1 cellular context compared by ENCODE assay signal in the genomic region with DNA sequence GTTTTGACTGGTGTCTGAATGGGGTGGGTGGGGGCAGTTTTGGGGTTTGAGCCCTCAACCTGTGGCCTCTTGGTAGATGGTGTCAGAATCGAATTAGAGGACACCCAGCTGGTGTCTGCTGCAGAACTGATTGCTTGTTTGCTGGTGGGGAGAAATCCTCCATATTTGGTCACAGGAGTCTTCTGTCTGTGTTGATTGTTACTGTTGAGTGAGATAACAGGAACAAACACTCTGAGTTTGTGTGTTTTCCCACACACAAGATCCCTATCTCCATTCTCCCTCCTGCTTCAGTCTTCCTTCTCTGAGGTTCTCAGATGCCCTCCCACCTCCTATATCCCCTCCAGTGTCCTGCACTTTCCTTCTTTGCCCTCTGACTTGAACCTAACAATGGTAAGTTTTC.
TF ChIP-seq lines count a peak whose summit lies in the region.

No MANE protein-coding gene starts in this region.

TF ChIP-seq in K562, 482 proteins besides CTCF, POLR2A, EP300 and RAD21 (continues in another document):
- no peak for TF ChIP-seq SLC30A9 (CRISPR knock-in tag; IDR thresholded peaks at IDR 0.05)
- TF ChIP-seq, protein P1, sequence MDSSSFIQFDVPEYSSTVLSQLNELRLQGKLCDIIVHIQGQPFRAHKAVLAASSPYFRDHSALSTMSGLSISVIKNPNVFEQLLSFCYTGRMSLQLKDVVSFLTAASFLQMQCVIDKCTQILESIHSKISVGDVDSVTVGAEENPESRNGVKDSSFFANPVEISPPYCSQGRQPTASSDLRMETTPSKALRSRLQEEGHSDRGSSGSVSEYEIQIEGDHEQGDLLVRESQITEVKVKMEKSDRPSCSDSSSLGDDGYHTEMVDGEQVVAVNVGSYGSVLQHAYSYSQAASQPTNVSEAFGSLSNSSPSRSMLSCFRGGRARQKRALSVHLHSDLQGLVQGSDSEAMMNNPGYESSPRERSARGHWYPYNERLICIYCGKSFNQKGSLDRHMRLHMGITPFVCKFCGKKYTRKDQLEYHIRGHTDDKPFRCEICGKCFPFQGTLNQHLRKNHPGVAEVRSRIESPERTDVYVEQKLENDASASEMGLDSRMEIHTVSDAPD (CRISPR knock-in tag; IDR thresholded peaks at IDR 0.05), result no peak
- TF ChIP-seq KDM4B (IDR thresholded peaks at IDR 0.05; ENCODE audit: borderline replicate concordance in 2 of 2, low read depth in 1 of 2), result no peak
- TF ChIP-seq, protein P2, sequence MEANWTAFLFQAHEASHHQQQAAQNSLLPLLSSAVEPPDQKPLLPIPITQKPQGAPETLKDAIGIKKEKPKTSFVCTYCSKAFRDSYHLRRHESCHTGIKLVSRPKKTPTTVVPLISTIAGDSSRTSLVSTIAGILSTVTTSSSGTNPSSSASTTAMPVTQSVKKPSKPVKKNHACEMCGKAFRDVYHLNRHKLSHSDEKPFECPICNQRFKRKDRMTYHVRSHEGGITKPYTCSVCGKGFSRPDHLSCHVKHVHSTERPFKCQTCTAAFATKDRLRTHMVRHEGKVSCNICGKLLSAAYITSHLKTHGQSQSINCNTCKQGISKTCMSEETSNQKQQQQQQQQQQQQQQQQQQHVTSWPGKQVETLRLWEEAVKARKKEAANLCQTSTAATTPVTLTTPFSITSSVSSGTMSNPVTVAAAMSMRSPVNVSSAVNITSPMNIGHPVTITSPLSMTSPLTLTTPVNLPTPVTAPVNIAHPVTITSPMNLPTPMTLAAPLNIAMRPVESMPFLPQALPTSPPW (CRISPR knock-in tag; IDR thresholded peaks at IDR 0.05), result peak; percentile 14; the same call in 1 of the 2 replicates
- TF ChIP-seq MCM3 (IDR thresholded peaks at IDR 0.05), result no peak
- TF ChIP-seq KAT7 (CRISPR knock-in tag; IDR thresholded peaks at IDR 0.05; ENCODE audit: borderline replicate concordance), result no peak
- TF ChIP-seq MAFK (IDR thresholded peaks at IDR 0.05; ENCODE audit: low read length), result no peak
- no peak for TF ChIP-seq ZNF764 (CRISPR knock-in tag; IDR thresholded peaks at IDR 0.05; ENCODE audit: low read depth)
- TF ChIP-seq HDAC8 (tag; IDR thresholded peaks at IDR 0.05), result no peak
- TF ChIP-seq, protein P3, sequence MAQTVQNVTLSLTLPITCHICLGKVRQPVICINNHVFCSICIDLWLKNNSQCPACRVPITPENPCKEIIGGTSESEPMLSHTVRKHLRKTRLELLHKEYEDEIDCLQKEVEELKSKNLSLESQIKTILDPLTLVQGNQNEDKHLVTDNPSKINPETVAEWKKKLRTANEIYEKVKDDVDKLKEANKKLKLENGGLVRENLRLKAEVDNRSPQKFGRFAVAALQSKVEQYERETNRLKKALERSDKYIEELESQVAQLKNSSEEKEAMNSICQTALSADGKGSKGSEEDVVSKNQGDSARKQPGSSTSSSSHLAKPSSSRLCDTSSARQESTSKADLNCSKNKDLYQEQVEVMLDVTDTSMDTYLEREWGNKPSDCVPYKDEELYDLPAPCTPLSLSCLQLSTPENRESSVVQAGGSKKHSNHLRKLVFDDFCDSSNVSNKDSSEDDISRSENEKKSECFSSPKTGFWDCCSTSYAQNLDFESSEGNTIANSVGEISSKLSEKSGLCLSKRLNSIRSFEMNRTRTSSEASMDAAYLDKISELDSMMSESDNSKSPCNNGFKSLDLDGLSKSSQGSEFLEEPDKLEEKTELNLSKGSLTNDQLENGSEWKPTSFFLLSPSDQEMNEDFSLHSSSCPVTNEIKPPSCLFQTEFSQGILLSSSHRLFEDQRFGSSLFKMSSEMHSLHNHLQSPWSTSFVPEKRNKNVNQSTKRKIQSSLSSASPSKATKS (CRISPR knock-in tag; IDR thresholded peaks at IDR 0.05), result no peak
- TF ChIP-seq, protein P4, sequence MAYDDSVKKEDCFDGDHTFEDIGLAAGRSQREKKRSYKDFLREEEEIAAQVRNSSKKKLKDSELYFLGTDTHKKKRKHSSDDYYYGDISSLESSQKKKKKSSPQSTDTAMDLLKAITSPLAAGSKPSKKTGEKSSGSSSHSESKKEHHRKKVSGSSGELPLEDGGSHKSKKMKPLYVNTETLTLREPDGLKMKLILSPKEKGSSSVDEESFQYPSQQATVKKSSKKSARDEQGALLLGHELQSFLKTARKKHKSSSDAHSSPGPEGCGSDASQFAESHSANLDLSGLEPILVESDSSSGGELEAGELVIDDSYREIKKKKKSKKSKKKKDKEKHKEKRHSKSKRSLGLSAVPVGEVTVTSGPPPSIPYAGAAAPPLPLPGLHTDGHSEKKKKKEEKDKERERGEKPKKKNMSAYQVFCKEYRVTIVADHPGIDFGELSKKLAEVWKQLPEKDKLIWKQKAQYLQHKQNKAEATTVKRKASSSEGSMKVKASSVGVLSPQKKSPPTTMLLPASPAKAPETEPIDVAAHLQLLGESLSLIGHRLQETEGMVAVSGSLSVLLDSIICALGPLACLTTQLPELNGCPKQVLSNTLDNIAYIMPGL (CRISPR knock-in tag; IDR thresholded peaks at IDR 0.05), result no peak
- TF ChIP-seq ZNF282 (CRISPR knock-in tag; IDR thresholded peaks at IDR 0.05), result no peak
- peak; percentile 43 for TF ChIP-seq MEIS2 (IDR thresholded peaks at IDR 0.05; ENCODE audit: partially characterized antibody)
- no peak for TF ChIP-seq SUPT5H (IDR thresholded peaks at IDR 0.05)
- TF ChIP-seq, protein P5, sequence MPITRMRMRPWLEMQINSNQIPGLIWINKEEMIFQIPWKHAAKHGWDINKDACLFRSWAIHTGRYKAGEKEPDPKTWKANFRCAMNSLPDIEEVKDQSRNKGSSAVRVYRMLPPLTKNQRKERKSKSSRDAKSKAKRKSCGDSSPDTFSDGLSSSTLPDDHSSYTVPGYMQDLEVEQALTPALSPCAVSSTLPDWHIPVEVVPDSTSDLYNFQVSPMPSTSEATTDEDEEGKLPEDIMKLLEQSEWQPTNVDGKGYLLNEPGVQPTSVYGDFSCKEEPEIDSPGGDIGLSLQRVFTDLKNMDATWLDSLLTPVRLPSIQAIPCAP (CRISPR knock-in tag; IDR thresholded peaks at IDR 0.05; ENCODE audit: borderline replicate concordance), result no peak
- TF ChIP-seq ZEB2 (IDR thresholded peaks at IDR 0.05), result 0 out of 2 replicates have a peak, but pooled peaks have one; percentile 29
- TF ChIP-seq HEY1 (CRISPR knock-in tag; IDR thresholded peaks at IDR 0.05; ENCODE audit: borderline replicate concordance), result no peak
- TF ChIP-seq TEAD4 (IDR thresholded peaks at IDR 0.05; ENCODE audit: low read length), result peak; percentile 68
- no peak for TF ChIP-seq TEAD4 (CRISPR knock-in tag; IDR thresholded peaks at IDR 0.05; ENCODE audit: borderline replicate concordance)
- TF ChIP-seq FOS (IDR thresholded peaks at IDR 0.05; ENCODE audit: extremely low read depth, insufficient read length), result no peak
- TF ChIP-seq, protein P6, sequence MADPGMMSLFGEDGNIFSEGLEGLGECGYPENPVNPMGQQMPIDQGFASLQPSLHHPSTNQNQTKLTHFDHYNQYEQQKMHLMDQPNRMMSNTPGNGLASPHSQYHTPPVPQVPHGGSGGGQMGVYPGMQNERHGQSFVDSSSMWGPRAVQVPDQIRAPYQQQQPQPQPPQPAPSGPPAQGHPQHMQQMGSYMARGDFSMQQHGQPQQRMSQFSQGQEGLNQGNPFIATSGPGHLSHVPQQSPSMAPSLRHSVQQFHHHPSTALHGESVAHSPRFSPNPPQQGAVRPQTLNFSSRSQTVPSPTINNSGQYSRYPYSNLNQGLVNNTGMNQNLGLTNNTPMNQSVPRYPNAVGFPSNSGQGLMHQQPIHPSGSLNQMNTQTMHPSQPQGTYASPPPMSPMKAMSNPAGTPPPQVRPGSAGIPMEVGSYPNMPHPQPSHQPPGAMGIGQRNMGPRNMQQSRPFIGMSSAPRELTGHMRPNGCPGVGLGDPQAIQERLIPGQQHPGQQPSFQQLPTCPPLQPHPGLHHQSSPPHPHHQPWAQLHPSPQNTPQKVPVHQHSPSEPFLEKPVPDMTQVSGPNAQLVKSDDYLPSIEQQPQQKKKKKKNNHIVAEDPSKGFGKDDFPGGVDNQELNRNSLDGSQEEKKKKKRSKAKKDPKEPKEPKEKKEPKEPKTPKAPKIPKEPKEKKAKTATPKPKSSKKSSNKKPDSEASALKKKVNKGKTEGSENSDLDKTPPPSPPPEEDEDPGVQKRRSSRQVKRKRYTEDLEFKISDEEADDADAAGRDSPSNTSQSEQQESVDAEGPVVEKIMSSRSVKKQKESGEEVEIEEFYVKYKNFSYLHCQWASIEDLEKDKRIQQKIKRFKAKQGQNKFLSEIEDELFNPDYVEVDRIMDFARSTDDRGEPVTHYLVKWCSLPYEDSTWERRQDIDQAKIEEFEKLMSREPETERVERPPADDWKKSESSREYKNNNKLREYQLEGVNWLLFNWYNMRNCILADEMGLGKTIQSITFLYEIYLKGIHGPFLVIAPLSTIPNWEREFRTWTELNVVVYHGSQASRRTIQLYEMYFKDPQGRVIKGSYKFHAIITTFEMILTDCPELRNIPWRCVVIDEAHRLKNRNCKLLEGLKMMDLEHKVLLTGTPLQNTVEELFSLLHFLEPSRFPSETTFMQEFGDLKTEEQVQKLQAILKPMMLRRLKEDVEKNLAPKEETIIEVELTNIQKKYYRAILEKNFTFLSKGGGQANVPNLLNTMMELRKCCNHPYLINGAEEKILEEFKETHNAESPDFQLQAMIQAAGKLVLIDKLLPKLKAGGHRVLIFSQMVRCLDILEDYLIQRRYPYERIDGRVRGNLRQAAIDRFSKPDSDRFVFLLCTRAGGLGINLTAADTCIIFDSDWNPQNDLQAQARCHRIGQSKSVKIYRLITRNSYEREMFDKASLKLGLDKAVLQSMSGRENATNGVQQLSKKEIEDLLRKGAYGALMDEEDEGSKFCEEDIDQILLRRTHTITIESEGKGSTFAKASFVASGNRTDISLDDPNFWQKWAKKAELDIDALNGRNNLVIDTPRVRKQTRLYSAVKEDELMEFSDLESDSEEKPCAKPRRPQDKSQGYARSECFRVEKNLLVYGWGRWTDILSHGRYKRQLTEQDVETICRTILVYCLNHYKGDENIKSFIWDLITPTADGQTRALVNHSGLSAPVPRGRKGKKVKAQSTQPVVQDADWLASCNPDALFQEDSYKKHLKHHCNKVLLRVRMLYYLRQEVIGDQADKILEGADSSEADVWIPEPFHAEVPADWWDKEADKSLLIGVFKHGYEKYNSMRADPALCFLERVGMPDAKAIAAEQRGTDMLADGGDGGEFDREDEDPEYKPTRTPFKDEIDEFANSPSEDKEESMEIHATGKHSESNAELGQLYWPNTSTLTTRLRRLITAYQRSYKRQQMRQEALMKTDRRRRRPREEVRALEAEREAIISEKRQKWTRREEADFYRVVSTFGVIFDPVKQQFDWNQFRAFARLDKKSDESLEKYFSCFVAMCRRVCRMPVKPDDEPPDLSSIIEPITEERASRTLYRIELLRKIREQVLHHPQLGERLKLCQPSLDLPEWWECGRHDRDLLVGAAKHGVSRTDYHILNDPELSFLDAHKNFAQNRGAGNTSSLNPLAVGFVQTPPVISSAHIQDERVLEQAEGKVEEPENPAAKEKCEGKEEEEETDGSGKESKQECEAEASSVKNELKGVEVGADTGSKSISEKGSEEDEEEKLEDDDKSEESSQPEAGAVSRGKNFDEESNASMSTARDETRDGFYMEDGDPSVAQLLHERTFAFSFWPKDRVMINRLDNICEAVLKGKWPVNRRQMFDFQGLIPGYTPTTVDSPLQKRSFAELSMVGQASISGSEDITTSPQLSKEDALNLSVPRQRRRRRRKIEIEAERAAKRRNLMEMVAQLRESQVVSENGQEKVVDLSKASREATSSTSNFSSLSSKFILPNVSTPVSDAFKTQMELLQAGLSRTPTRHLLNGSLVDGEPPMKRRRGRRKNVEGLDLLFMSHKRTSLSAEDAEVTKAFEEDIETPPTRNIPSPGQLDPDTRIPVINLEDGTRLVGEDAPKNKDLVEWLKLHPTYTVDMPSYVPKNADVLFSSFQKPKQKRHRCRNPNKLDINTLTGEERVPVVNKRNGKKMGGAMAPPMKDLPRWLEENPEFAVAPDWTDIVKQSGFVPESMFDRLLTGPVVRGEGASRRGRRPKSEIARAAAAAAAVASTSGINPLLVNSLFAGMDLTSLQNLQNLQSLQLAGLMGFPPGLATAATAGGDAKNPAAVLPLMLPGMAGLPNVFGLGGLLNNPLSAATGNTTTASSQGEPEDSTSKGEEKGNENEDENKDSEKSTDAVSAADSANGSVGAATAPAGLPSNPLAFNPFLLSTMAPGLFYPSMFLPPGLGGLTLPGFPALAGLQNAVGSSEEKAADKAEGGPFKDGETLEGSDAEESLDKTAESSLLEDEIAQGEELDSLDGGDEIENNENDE (IDR thresholded peaks at IDR 0.05; ENCODE audit: low read depth, low read length), result no peak
- TF ChIP-seq CBX2 (IDR thresholded peaks at IDR 0.05; ENCODE audit: insufficient read depth, low read length, poor library complexity, severe bottlenecking), result no peak
- TF ChIP-seq HNRNPH1 (optimal IDR thresholded peaks at IDR 0.05; ENCODE audit: low read depth, low read length), result no peak
- peak; percentile 48; the same call in 1 of the 2 replicates for TF ChIP-seq SMARCA4 (IDR thresholded peaks at IDR 0.05)
- TF ChIP-seq, protein P7, sequence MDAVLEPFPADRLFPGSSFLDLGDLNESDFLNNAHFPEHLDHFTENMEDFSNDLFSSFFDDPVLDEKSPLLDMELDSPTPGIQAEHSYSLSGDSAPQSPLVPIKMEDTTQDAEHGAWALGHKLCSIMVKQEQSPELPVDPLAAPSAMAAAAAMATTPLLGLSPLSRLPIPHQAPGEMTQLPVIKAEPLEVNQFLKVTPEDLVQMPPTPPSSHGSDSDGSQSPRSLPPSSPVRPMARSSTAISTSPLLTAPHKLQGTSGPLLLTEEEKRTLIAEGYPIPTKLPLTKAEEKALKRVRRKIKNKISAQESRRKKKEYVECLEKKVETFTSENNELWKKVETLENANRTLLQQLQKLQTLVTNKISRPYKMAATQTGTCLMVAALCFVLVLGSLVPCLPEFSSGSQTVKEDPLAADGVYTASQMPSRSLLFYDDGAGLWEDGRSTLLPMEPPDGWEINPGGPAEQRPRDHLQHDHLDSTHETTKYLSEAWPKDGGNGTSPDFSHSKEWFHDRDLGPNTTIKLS (IDR thresholded peaks at IDR 0.05; ENCODE audit: borderline replicate concordance, low read depth), result no peak
- TF ChIP-seq PTTG1 (tag; IDR thresholded peaks at IDR 0.05; ENCODE audit: low read depth), result no peak
- TF ChIP-seq NFYB (IDR thresholded peaks at IDR 0.05; ENCODE audit: extremely low read depth, insufficient read length), result no peak
- TF ChIP-seq ZNF324 (CRISPR knock-in tag; IDR thresholded peaks at IDR 0.05), result no peak
- no peak for TF ChIP-seq ZNF232 (CRISPR knock-in tag; IDR thresholded peaks at IDR 0.05)
- TF ChIP-seq HDAC1 (IDR thresholded peaks at IDR 0.05), result no peak
- TF ChIP-seq EHMT2 (IDR thresholded peaks at IDR 0.05), result no peak
- TF ChIP-seq, protein P8, sequence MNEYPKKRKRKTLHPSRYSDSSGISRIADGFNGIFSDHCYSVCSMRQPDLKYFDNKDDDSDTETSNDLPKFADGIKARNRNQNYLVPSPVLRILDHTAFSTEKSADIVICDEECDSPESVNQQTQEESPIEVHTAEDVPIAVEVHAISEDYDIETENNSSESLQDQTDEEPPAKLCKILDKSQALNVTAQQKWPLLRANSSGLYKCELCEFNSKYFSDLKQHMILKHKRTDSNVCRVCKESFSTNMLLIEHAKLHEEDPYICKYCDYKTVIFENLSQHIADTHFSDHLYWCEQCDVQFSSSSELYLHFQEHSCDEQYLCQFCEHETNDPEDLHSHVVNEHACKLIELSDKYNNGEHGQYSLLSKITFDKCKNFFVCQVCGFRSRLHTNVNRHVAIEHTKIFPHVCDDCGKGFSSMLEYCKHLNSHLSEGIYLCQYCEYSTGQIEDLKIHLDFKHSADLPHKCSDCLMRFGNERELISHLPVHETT (CRISPR knock-in tag; conservative IDR thresholded peaks at IDR 0.05 in 1 of 2, IDR thresholded peaks at IDR 0.05 in 1 of 2), result no peak
- peak; percentile 78 for TF ChIP-seq CBFA2T3 (IDR thresholded peaks at IDR 0.05)
- TF ChIP-seq PCBP2 (IDR thresholded peaks at IDR 0.05; ENCODE audit: low read depth, low read length, poor library complexity, severe bottlenecking), result no peak
- no peak for TF ChIP-seq TBL1XR1 (IDR thresholded peaks at IDR 0.05; ENCODE audit: low read length in 2 of 2)
- TF ChIP-seq MXI1 (IDR thresholded peaks at IDR 0.05; ENCODE audit: low read depth, low read length), result no peak
